2 cellular contexts compared by ENCODE assay signal in the genomic region with DNA sequence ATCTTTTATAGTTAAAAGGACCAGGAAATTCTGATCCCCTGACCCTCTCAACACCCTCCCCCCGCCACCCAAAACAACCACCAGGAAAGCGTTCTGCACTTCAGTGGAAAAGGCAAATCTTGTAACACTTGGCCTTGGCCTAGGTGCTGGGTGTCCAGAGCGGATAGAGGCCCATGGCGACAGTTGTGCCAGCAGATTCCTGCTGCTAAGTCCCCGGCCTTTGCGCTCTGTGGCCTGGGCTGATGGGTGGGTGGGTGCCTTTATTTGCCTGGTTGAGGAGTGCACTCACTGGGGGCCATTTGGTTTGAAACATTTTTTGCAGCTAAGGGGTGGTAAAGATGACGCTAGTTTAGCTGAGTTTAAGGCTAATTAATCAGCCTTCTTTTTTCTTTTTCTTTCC.
TF ChIP-seq lines count a peak whose summit lies in the region.

No MANE protein-coding gene starts in this region.

TF ChIP-seq in A549, 52 proteins besides CTCF, POLR2A, EP300 and RAD21:
- TF ChIP-seq BHLHE40 (IDR thresholded peaks at IDR 0.05; ENCODE audit: low read depth, low read length) (no peak), USF2 (IDR thresholded peaks at IDR 0.05) (no peak), JUN (IDR thresholded peaks at IDR 0.05) (no peak), MAFK (IDR thresholded peaks at IDR 0.05; ENCODE audit: partially characterized antibody) (no peak), PHF8 (IDR thresholded peaks at IDR 0.05; ENCODE audit: borderline replicate concordance, low read depth) (no peak), JUNB (IDR thresholded peaks at IDR 0.05) (no peak), REST (IDR thresholded peaks at IDR 0.05) (no peak), MAX (IDR thresholded peaks at IDR 0.05) (no peak), HMGXB4 (CRISPR knock-in tag; IDR thresholded peaks at IDR 0.05; ENCODE audit: borderline replicate concordance) (no peak), CBX8 (IDR thresholded peaks at IDR 0.05) (no peak), NFE2L2 (conservative IDR thresholded peaks at IDR 0.05; ENCODE audit: low read length) (no peak), GATA3 (IDR thresholded peaks at IDR 0.05; ENCODE audit: borderline replicate concordance) (no peak)

TF ChIP-seq in H1, 55 proteins besides CTCF, POLR2A, EP300 and RAD21:
- TF ChIP-seq CTBP2 (IDR thresholded peaks at IDR 0.05; ENCODE audit: borderline replicate concordance, insufficient read depth, insufficient read length, low read length) (no peak), SIX5 (IDR thresholded peaks at IDR 0.05; ENCODE audit: low read depth, low read length) (no peak), FOSL1 (IDR thresholded peaks at IDR 0.05; ENCODE audit: insufficient read depth, low read depth, low read length) (no peak), POLR2AphosphoS5 (IDR thresholded peaks at IDR 0.05; ENCODE audit: low read depth, low read length) (no peak), TEAD4 (IDR thresholded peaks at IDR 0.05; ENCODE audit: low read depth, low read length) (no peak), CREB1 (IDR thresholded peaks at IDR 0.05) (no peak)
- TF ChIP-seq, protein P1, sequence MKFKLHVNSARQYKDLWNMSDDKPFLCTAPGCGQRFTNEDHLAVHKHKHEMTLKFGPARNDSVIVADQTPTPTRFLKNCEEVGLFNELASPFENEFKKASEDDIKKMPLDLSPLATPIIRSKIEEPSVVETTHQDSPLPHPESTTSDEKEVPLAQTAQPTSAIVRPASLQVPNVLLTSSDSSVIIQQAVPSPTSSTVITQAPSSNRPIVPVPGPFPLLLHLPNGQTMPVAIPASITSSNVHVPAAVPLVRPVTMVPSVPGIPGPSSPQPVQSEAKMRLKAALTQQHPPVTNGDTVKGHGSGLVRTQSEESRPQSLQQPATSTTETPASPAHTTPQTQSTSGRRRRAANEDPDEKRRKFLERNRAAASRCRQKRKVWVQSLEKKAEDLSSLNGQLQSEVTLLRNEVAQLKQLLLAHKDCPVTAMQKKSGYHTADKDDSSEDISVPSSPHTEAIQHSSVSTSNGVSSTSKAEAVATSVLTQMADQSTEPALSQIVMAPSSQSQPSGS (IDR thresholded peaks at IDR 0.05; ENCODE audit: low read length): no peak
TF ChIP-seq in H1: peak in this region for 0.
